Comparison of ENCODE assay signal across 9 cellular contexts in the genomic region with DNA sequence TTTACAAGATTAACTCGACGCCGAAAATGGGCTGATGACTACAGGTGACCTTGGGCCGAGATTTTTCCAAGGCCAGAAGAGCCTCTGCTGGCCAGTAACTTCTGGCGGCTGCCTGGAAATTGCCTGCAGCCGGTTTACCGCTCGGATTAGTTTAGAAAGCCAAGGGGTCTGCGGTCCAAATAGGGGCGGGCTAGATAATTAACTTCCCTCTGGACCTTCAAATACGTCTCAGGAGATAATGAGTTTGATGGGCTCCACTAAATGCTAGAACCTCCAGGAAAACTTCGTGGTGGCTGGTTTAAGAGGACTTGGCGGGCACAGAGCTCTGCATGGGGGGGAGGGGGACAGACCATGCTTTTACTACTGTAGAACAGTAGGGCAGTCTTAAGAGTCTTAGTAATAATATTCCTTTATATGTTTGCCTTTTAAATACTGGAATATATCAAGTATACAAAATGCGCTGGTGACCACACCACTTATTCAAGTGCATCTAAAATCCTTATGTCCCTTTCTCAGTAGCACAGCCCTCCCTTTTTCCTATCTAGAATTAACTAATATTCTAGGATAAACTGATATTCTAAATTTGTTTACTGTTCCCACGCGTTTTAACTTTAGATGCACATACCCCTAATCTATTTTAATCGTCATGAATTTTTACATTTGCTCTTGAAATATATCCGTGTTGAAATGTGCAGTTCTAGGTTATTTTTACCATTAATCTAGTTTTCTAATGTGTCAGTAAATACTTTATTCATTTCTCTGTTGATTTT.
DNase-seq lines count a peak whose midpoint lies in the region; ATAC-seq and TF ChIP-seq lines count a peak whose summit lies in the region.
"Had no signal": no experiment of that assay in that cellular context is flagged by ENCODE, and none has a peak within 500 bp of the region (broad histone marks: within the 10 kb centered on the region; RNA-seq: fewer than 3 reads in every experiment).

No MANE protein-coding gene starts in this region.

- TF ChIP-seq CTCF in RWPE1 (conservative IDR thresholded peaks at IDR 0.05; ENCODE audit: low read depth): no peak
- no peak for TF ChIP-seq CTCF in endothelial cell (IDR thresholded peaks at IDR 0.05; ENCODE audit: unreplicated experiment)
- no peak for TF ChIP-seq CTCF in neural cell (IDR thresholded peaks at IDR 0.05; ENCODE audit: poor library complexity, severe bottlenecking)

- H3K4me3 Mint-ChIP-seq in activated CD4-positive, alpha-beta T cell treated with anti-CD3 and anti-CD28 coated beads for 36 hours: peak overlapping the region; percentile 86
- peak overlapping the region; percentile 96 for H3K4me3 Mint-ChIP-seq in endothelial cell (ENCODE audit: unreplicated experiment)

- no peaks in the 10 kb centered on the region for H3K9me3 Mint-ChIP-seq in activated CD4-positive, alpha-beta T cell treated with anti-CD3 and anti-CD28 coated beads for 36 hours (ENCODE audit: low read depth)
- H3K9me3 Mint-ChIP-seq in endothelial cell (ENCODE audit: unreplicated experiment): no peaks in the 10 kb centered on the region

- H4K20me1 ChIP-seq in neural cell (ENCODE audit: insufficient read depth): no peaks in the 10 kb centered on the region

- H3K9ac ChIP-seq in neural cell (ENCODE audit: low read length): peak overlapping the region; percentile 62

- peaks cover 41% of the 10 kb centered on the region for H3K4me1 Mint-ChIP-seq in activated CD4-positive, alpha-beta T cell treated with anti-CD3 and anti-CD28 coated beads for 36 hours
- H3K4me1 Mint-ChIP-seq in endothelial cell (ENCODE audit: unreplicated experiment): peaks cover 23% of the 10 kb centered on the region

- no peak for TF ChIP-seq EP300 in neural cell (conservative IDR thresholded peaks at IDR 0.05; ENCODE audit: poor library complexity, severe bottlenecking)

- peaks cover 5% of the 10 kb centered on the region for H3K36me3 Mint-ChIP-seq in activated CD4-positive, alpha-beta T cell treated with anti-CD3 and anti-CD28 coated beads for 36 hours (ENCODE audit: low read depth)
- H3K36me3 Mint-ChIP-seq in endothelial cell (ENCODE audit: low read depth, unreplicated experiment): no peaks in the 10 kb centered on the region

- ATAC-seq in activated CD4-positive, alpha-beta T cell treated with anti-CD3 and anti-CD28 coated beads for 36 hours: peak; percentile 25
- ATAC-seq in HG02973 (IDR thresholded peaks at IDR 0.05; ENCODE audit: unreplicated experiment): peak; percentile 2
- ATAC-seq in GM18519 (IDR thresholded peaks at IDR 0.05; ENCODE audit: low FRiP score, unreplicated experiment): no peak

- CTCF ChIA-PET in activated CD4-positive, alpha-beta T cell treated with anti-CD3 and anti-CD28 coated beads for 36 hours (lab: Charles Lee): interaction anchor here (2.7 kb wide), 1 partner anchor 13 kb away, joined by 7 read pairs; no protein-coding TSS in a partner anchor
- CTCF ChIA-PET in RWPE1 (lab: Yijun Ruan, JAX): no interaction called here

- H3K4me2 ChIP-seq in neural cell (ENCODE audit: low read length): peak overlapping the region; percentile 41

- no peaks in the 10 kb centered on the region for H3K36me3 ChIP-seq in neural cell (ENCODE audit: insufficient read depth, low read length)

- TF ChIP-seq RAD21 in neural cell (conservative IDR thresholded peaks at IDR 0.05): no peak

- no peaks in the 10 kb centered on the region for H3K27me3 Mint-ChIP-seq in activated CD4-positive, alpha-beta T cell treated with anti-CD3 and anti-CD28 coated beads for 36 hours
- peaks cover 2% of the 10 kb centered on the region for H3K27me3 Mint-ChIP-seq in endothelial cell (ENCODE audit: unreplicated experiment)

- peak overlapping the region; percentile 96 for H3K27ac Mint-ChIP-seq in activated CD4-positive, alpha-beta T cell treated with anti-CD3 and anti-CD28 coated beads for 36 hours
- H3K27ac Mint-ChIP-seq in endothelial cell (ENCODE audit: unreplicated experiment): peak overlapping the region; percentile 95

- H3K9me2 ChIP-seq in neural cell (ENCODE audit: insufficient read depth, low read length): no peaks in the 10 kb centered on the region

- H3K27me3 ChIP-seq in neural cell (ENCODE audit: insufficient read depth, low read depth, low read length): peaks cover 7% of the 10 kb centered on the region

- H3K4me3 ChIP-seq in neural cell (ENCODE audit: low read length): peak overlapping the region; percentile 67

- peak overlapping the region; percentile 42 for H3K27ac ChIP-seq in RWPE1
- H3K27ac ChIP-seq in neural cell (ENCODE audit: low read length): peak overlapping the region; percentile 70
- H3K27ac ChIP-seq: C4-2B had no signal

- DNase-seq in activated CD4-positive, alpha-beta T cell treated with anti-CD3 and anti-CD28 coated beads for 36 hours: peak; percentile 56
- DNase-seq in activated CD4-positive, alpha-beta T cell treated with anti-CD3 and anti-CD28 coated beads, Interleukin-2, amount 50 U/mL, for 4 hours: no peak
- DNase-seq in RWPE1 (ENCODE audit: low spot score) (no peak), endothelial cell (ENCODE audit: low spot score) (peak; percentile 9), DMS153 treated with DMSO at 0.1 percent for 48 hours (lab: John Stamatoyannopoulos, UW; ENCODE audit: unreplicated experiment) (no peak)

- H3K79me2 ChIP-seq in neural cell (replicated peaks; ENCODE audit: insufficient read depth, low read length): peaks cover 35% of the 10 kb centered on the region

- no peaks in the 10 kb centered on the region for H3K9me3 ChIP-seq in neural cell (ENCODE audit: low read length)

- POLR2A ChIA-PET in activated CD4-positive, alpha-beta T cell treated with anti-CD3 and anti-CD28 coated beads for 36 hours (lab: Charles Lee): interaction anchor here (1.0 to 1.9 kb wide), 4 partner anchors 7 to 866 kb away, joined by 4 to 13 read pairs (median 4); a partner anchor contains a TSS
- POLR2A ChIA-PET in RWPE1 (lab: Yijun Ruan, JAX; ENCODE audit: low non-redundant PET): no interaction called here

- peak overlapping the region; percentile 34 for H2AFZ ChIP-seq in neural cell (ENCODE audit: low read depth, low read length)

- peaks cover 6% of the 10 kb centered on the region for H3F3A ChIP-seq in neural cell (ENCODE audit: insufficient read depth, low read length, poor library complexity, severe bottlenecking)

- intact Hi-C loops in activated CD4-positive, alpha-beta T cell treated with anti-CD3 and anti-CD28 coated beads for 36 hours (cut with DNase I, micrococcal nuclease): loop anchor here (2.0 to 10.0 kb wide), 2 partner anchors 983 to 1725 kb away; a partner anchor contains a TSS

TF ChIP-seq in neural cell, 6 proteins besides CTCF, POLR2A, EP300 and RAD21:
- TF ChIP-seq SMC3 (conservative IDR thresholded peaks at IDR 0.05; ENCODE audit: poor library complexity) (no peak), EZH2 (IDR thresholded peaks at IDR 0.05; ENCODE audit: borderline replicate concordance, insufficient read depth, low read length, poor library complexity, severe bottlenecking) (no peak), TAF1 (IDR thresholded peaks at IDR 0.05; ENCODE audit: low read depth) (no peak), MXI1 (conservative IDR thresholded peaks at IDR 0.05; ENCODE audit: poor library complexity, severe bottlenecking) (no peak), POLR2AphosphoS5 (IDR thresholded peaks at IDR 0.05) (no peak)
- TF ChIP-seq, protein P1, sequence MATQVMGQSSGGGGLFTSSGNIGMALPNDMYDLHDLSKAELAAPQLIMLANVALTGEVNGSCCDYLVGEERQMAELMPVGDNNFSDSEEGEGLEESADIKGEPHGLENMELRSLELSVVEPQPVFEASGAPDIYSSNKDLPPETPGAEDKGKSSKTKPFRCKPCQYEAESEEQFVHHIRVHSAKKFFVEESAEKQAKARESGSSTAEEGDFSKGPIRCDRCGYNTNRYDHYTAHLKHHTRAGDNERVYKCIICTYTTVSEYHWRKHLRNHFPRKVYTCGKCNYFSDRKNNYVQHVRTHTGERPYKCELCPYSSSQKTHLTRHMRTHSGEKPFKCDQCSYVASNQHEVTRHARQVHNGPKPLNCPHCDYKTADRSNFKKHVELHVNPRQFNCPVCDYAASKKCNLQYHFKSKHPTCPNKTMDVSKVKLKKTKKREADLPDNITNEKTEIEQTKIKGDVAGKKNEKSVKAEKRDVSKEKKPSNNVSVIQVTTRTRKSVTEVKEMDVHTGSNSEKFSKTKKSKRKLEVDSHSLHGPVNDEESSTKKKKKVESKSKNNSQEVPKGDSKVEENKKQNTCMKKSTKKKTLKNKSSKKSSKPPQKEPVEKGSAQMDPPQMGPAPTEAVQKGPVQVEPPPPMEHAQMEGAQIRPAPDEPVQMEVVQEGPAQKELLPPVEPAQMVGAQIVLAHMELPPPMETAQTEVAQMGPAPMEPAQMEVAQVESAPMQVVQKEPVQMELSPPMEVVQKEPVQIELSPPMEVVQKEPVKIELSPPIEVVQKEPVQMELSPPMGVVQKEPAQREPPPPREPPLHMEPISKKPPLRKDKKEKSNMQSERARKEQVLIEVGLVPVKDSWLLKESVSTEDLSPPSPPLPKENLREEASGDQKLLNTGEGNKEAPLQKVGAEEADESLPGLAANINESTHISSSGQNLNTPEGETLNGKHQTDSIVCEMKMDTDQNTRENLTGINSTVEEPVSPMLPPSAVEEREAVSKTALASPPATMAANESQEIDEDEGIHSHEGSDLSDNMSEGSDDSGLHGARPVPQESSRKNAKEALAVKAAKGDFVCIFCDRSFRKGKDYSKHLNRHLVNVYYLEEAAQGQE (IDR thresholded peaks at IDR 0.05; ENCODE audit: borderline replicate concordance): no peak

Comparison
In these comparisons a context has a peak if more than half of its experiments do, and no peak if none do; other contexts are left out.
1. DNase-seq: peak in activated CD4-positive, alpha-beta T cell treated with anti-CD3 and anti-CD28 coated beads for 36 hours (single experiment) and endothelial cell (single experiment); none in activated CD4-positive, alpha-beta T cell treated with anti-CD3 and anti-CD28 coated beads, Interleukin-2, amount 50 U/mL, for 4 hours (0 of 2), RWPE1 (single experiment) and DMS153 treated with DMSO at 0.1 percent for 48 hours (single experiment).